9 cellular contexts compared by ENCODE assay signal in genomic region chr12:121767525-121768016, GRCh38. TPM values are rescaled to one million over a fixed set of nuclear protein-coding genes. Genes with fewer than 3 reads are reported as not detected.
A peak's percentile ranks its signal among the peaks of the same experiment; 100 is the strongest.
DNase-seq lines count a peak whose midpoint lies in the region; ATAC-seq and TF ChIP-seq lines count a peak whose summit lies in the region.
"Had no signal": no experiment of that assay in that cellular context is flagged by ENCODE, and none has a peak within 500 bp of the region (broad histone marks: within the 10 kb centered on the region; RNA-seq: fewer than 3 reads in every experiment).

No MANE protein-coding gene starts in this region.

- no peak overlapping the region for H3K27ac Mint-ChIP-seq in activated T-helper 2 cell treated with anti-CD3 and anti-CD28 coated beads, Interferon-gamma antibody, Interleukin-2, Interleukin-4, amounts not matched to agents 10 μg/mL and 5 μg/mL and 100 μg/mL, durations not matched to agents 14 hours and 24 hours and 36 hours

- peak; percentile 82 for DNase-seq in GM03348 (ENCODE audit: low spot score)
- peak in 51 of 58 donors; percentile 7 to 78 (median 53) for DNase-seq in anterior cingulate cortex (lab: John Stamatoyannopoulos, UW)
- no peak for DNase-seq in right atrium auricular region (ENCODE audit: low spot score)
- no peak for DNase-seq in activated T-helper 2 cell treated with anti-CD3 and anti-CD28 coated beads, Interferon-gamma antibody, Interleukin-2, Interleukin-4, amounts not matched to agents 10 μg/mL and 5 μg/mL and 100 μg/mL, durations not matched to agents 14 hours and 24 hours and 36 hours (ENCODE audit: low spot score)
- no peak for DNase-seq in DMS53 (lab: John Stamatoyannopoulos, UW)
- no peak for DNase-seq in stimulated activated naive CD4-positive, alpha-beta T cell treated with Interleukin-2 at 50 U/mL for 16 hours (lab: John Stamatoyannopoulos, UW)
- DNase-seq: PC-3 had no signal

- no peak for TF ChIP-seq CTCF in right atrium auricular region (IDR thresholded peaks at IDR 0.05)

- H3K36me3 ChIP-seq in right atrium auricular region: no peaks in the 10 kb centered on the region
- H3K36me3 ChIP-seq in skeletal muscle tissue (ENCODE audit: control insufficient read depth in 3 of 3, insufficient read depth in 3 of 3, low read length in 3 of 3): peaks cover 0 to 15% (median 6%) of the 10 kb centered on the region in 3 donors

- H3K36me3 Mint-ChIP-seq in activated T-helper 2 cell treated with anti-CD3 and anti-CD28 coated beads, Interferon-gamma antibody, Interleukin-2, Interleukin-4, amounts not matched to agents 10 μg/mL and 5 μg/mL and 100 μg/mL, durations not matched to agents 14 hours and 24 hours and 36 hours (ENCODE audit: low read depth): no peaks in the 10 kb centered on the region

- H3K4me3 ChIP-seq in right atrium auricular region: no peak overlapping the region
- no peak overlapping the region for H3K4me3 ChIP-seq in skeletal muscle tissue (ENCODE audit: low read length in 3 of 3)

- H3K27me3 ChIP-seq in right atrium auricular region: no peaks in the 10 kb centered on the region
- H3K27me3 ChIP-seq in skeletal muscle tissue (ENCODE audit: control insufficient read depth in 3 of 3, insufficient read depth in 3 of 3, low read length in 3 of 3): no peaks in the 10 kb centered on the region

- H3K27ac ChIP-seq in right atrium auricular region: peak overlapping the region; percentile 63
- H3K27ac ChIP-seq in skeletal muscle tissue (ENCODE audit: low read depth, low read length): peak overlapping the region; percentile 51

- no peaks in the 10 kb centered on the region for H3K27me3 Mint-ChIP-seq in activated T-helper 2 cell treated with anti-CD3 and anti-CD28 coated beads, Interferon-gamma antibody, Interleukin-2, Interleukin-4, amounts not matched to agents 10 μg/mL and 5 μg/mL and 100 μg/mL, durations not matched to agents 14 hours and 24 hours and 36 hours (ENCODE audit: low read depth)

- intact Hi-C loops in activated T-helper 2 cell treated with anti-CD3 and anti-CD28 coated beads, Interferon-gamma antibody, Interleukin-2, Interleukin-4, amounts not matched to agents 10 μg/mL and 5 μg/mL and 100 μg/mL, durations not matched to agents 14 hours and 24 hours and 36 hours (cut with micrococcal nuclease): no loop called here

- H3K9ac ChIP-seq in skeletal muscle tissue (ENCODE audit: low read depth in 1 of 3, low read length in 3 of 3): peak overlapping the region in 2 of 3 donors; percentile 43 to 68

- no peak overlapping the region for H3K4me3 Mint-ChIP-seq in activated T-helper 2 cell treated with anti-CD3 and anti-CD28 coated beads, Interferon-gamma antibody, Interleukin-2, Interleukin-4, amounts not matched to agents 10 μg/mL and 5 μg/mL and 100 μg/mL, durations not matched to agents 14 hours and 24 hours and 36 hours (ENCODE audit: low read depth)

- H3K9me3 Mint-ChIP-seq in activated T-helper 2 cell treated with anti-CD3 and anti-CD28 coated beads, Interferon-gamma antibody, Interleukin-2, Interleukin-4, amounts not matched to agents 10 μg/mL and 5 μg/mL and 100 μg/mL, durations not matched to agents 14 hours and 24 hours and 36 hours: no peaks in the 10 kb centered on the region

- H3K4me1 ChIP-seq in right atrium auricular region: peaks cover 0 to 48% of the 10 kb centered on the region in 2 donors
- peaks cover 31 to 59% (median 56%) of the 10 kb centered on the region in 3 donors for H3K4me1 ChIP-seq in skeletal muscle tissue (ENCODE audit: control insufficient read depth in 3 of 3, insufficient read depth in 3 of 3, low read length in 3 of 3)

- peaks cover under 1% of the 10 kb centered on the region for H3K4me1 Mint-ChIP-seq in activated T-helper 2 cell treated with anti-CD3 and anti-CD28 coated beads, Interferon-gamma antibody, Interleukin-2, Interleukin-4, amounts not matched to agents 10 μg/mL and 5 μg/mL and 100 μg/mL, durations not matched to agents 14 hours and 24 hours and 36 hours (ENCODE audit: low read depth)

- H3K9me3 ChIP-seq in right atrium auricular region (no peaks in the 10 kb centered on the region), skeletal muscle tissue (ENCODE audit: control insufficient read depth in 3 of 3, low read length in 3 of 3) (no peaks in the 10 kb centered on the region)

- no peak for ATAC-seq in GM21717 (IDR thresholded peaks at IDR 0.05; ENCODE audit: unreplicated experiment)
- ATAC-seq: PC-3 had no signal

RNA-seq across cellular contexts. Expression of gene RHOF, which starts 25.9 kb away (rescaled TPM):
- total RNA-seq in right atrium auricular region: 10 to 100 TPM in 1 of 2 donors, 1 to 10 TPM in 1; 7.3 to 21.9 TPM
- total RNA-seq in skeletal muscle tissue: 2.1 TPM
- total RNA-seq in activated T-helper 2 cell treated with anti-CD3 and anti-CD28 coated beads, Interferon-gamma antibody, Interleukin-2, Interleukin-4, amounts not matched to agents 10 μg/mL and 5 μg/mL and 100 μg/mL, durations not matched to agents 14 hours and 24 hours and 36 hours: 115 and 119 TPM in 2 replicates

RNA-seq across cellular contexts. Expression of gene SETD1B, which starts 36.2 kb away (rescaled TPM):
- total RNA-seq in right atrium auricular region (1 to 10 TPM; 6.0 to 9.3 TPM), skeletal muscle tissue (2.1 TPM)
- 23.3 and 24.0 TPM in 2 replicates for total RNA-seq in activated T-helper 2 cell treated with anti-CD3 and anti-CD28 coated beads, Interferon-gamma antibody, Interleukin-2, Interleukin-4, amounts not matched to agents 10 μg/mL and 5 μg/mL and 100 μg/mL, durations not matched to agents 14 hours and 24 hours and 36 hours

RNA-seq across cellular contexts. Expression of gene TMEM120B, which starts 55.0 kb away (rescaled TPM):
- 1 to 10 TPM; 3.3 to 4.7 TPM for total RNA-seq in right atrium auricular region
- total RNA-seq in skeletal muscle tissue: 8.9 TPM
- total RNA-seq in activated T-helper 2 cell treated with anti-CD3 and anti-CD28 coated beads, Interferon-gamma antibody, Interleukin-2, Interleukin-4, amounts not matched to agents 10 μg/mL and 5 μg/mL and 100 μg/mL, durations not matched to agents 14 hours and 24 hours and 36 hours: 14.1 and 14.2 TPM in 2 replicates

Comparison
In these comparisons a context has a peak if more than half of its experiments do, and no peak if none do; other contexts are left out.
1. DNase-seq: peak in GM03348 (single experiment) and anterior cingulate cortex (51 of 58); none in right atrium auricular region (single experiment), activated T-helper 2 cell treated with anti-CD3 and anti-CD28 coated beads, Interferon-gamma antibody, Interleukin-2, Interleukin-4, amounts not matched to agents 10 μg/mL and 5 μg/mL and 100 μg/mL, durations not matched to agents 14 hours and 24 hours and 36 hours (single experiment), DMS53 (single experiment) and stimulated activated naive CD4-positive, alpha-beta T cell treated with Interleukin-2 at 50 U/mL for 16 hours (single experiment).